Comparison of ENCODE assay signal across 23 cellular contexts in the genomic region with DNA sequence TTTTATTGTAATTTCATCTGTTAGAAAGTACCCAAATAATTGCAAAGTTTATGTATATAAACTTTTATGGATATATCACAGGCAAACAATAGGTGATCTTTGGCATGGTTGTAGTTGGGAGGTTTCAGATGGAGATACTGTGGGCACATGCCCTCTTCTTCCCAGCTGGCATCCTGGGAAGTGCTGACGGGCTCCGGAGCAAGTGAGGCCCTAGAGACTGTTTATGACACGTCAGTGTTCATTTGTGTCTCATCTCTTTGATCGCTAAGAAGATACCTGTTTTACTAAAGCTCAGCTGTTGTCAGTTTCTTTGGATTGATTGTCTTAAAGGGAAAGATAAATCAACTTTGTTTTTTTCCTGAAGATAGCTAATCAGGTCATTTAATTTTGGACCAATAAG.
"Had no signal": no experiment of that assay in that cellular context is flagged by ENCODE, and none has a peak within 500 bp of the region (broad histone marks: within the 10 kb centered on the region; RNA-seq: fewer than 3 reads in every experiment).

No MANE protein-coding gene starts in this region.

- H3K9me3 ChIP-seq: left lung, pancreas, right lobe of liver, testis, tibial nerve, upper lobe of right lung, vagina had no signal

- H3K27ac Mint-ChIP-seq: endodermal cell; natural killer cell treated with Interleukin-12 subunit alpha and Interleukin-12 subunit beta and Interleukin-15 and Interleukin-18, amount 100 ng/mL, for 72 hours; neural progenitor cell; stimulated activated naive B cell treated with anti-CD40 and anti-IgM and Interleukin-4, amounts not matched to agents 10 μg/mL and 1 μg/mL and 100 μg/mL, for 72 hours; stimulated activated naive CD8-positive, alpha-beta T cell treated with anti-CD3 and anti-CD28 coated beads, Interleukin-15, amount 100 ng/mL, for 72 hours had no signal

- H3K9me3 Mint-ChIP-seq: natural killer cell treated with Interleukin-12 subunit alpha and Interleukin-12 subunit beta and Interleukin-15 and Interleukin-18, amount 100 ng/mL, for 72 hours; stimulated activated naive B cell treated with anti-CD40 and anti-IgM and Interleukin-4, amounts not matched to agents 10 μg/mL and 1 μg/mL and 100 μg/mL, for 72 hours; stimulated activated naive CD8-positive, alpha-beta T cell treated with anti-CD3 and anti-CD28 coated beads, Interleukin-15, amount 100 ng/mL, for 72 hours had no signal

- ATAC-seq: left lung; natural killer cell treated with Interleukin-12 subunit alpha and Interleukin-12 subunit beta and Interleukin-15 and Interleukin-18, amount 100 ng/mL, for 72 hours; stimulated activated naive B cell treated with anti-CD40 and anti-IgM and Interleukin-4, amounts not matched to agents 10 μg/mL and 1 μg/mL and 100 μg/mL, for 72 hours; stimulated activated naive CD8-positive, alpha-beta T cell treated with anti-CD3 and anti-CD28 coated beads, Interleukin-15, amount 100 ng/mL, for 72 hours had no signal

- H3K4me1 Mint-ChIP-seq: stimulated activated naive CD8-positive, alpha-beta T cell treated with anti-CD3 and anti-CD28 coated beads, Interleukin-15, amount 100 ng/mL, for 72 hours had no signal

- H3K4me2 ChIP-seq: neural progenitor cell had no signal

- H3K27me3 Mint-ChIP-seq: natural killer cell treated with Interleukin-12 subunit alpha and Interleukin-12 subunit beta and Interleukin-15 and Interleukin-18, amount 100 ng/mL, for 72 hours; progenitor cell of endocrine pancreas; stimulated activated naive B cell treated with anti-CD40 and anti-IgM and Interleukin-4, amounts not matched to agents 10 μg/mL and 1 μg/mL and 100 μg/mL, for 72 hours; stimulated activated naive CD8-positive, alpha-beta T cell treated with anti-CD3 and anti-CD28 coated beads, Interleukin-15, amount 100 ng/mL, for 72 hours had no signal

- H3K4me3 Mint-ChIP-seq: endodermal cell; natural killer cell treated with Interleukin-12 subunit alpha and Interleukin-12 subunit beta and Interleukin-15 and Interleukin-18, amount 100 ng/mL, for 72 hours; neural progenitor cell; stimulated activated naive B cell treated with anti-CD40 and anti-IgM and Interleukin-4, amounts not matched to agents 10 μg/mL and 1 μg/mL and 100 μg/mL, for 72 hours; stimulated activated naive CD8-positive, alpha-beta T cell treated with anti-CD3 and anti-CD28 coated beads, Interleukin-15, amount 100 ng/mL, for 72 hours had no signal

- DNase-seq: dermis blood vessel endothelial cell; endodermal cell; foreskin melanocyte; head of caudate nucleus; hippocampal formation; left lung; mesenchymal stem cell; midbrain; occipital lobe; right lobe of liver; stimulated activated CD4-positive, alpha-beta T cell treated with anti-CD3 and anti-CD28 coated beads, Interleukin-2, amount 100 ng/mL, for 24 hours; stimulated activated CD4-positive, alpha-beta T cell treated with anti-CD3 and anti-CD28 coated beads, Interleukin-4, amount 100 ng/mL, for 4 hours; stimulated activated naive B cell treated with anti-CD40 and anti-IgM and Interleukin-4, amounts not matched to agents 10 μg/mL and 1 μg/mL and 100 μg/mL, for 72 hours; stimulated activated naive CD8-positive, alpha-beta T cell treated with anti-CD3 and anti-CD28 coated beads, Interleukin-15, amount 100 ng/mL, for 72 hours; testis; upper lobe of right lung had no signal

- H3K27ac ChIP-seq: neural progenitor cell, vagina had no signal

- H3K9ac ChIP-seq: neural progenitor cell had no signal

- H2AFZ ChIP-seq: neural progenitor cell had no signal

- H3K4me3 ChIP-seq: left lung, lung, neural progenitor cell, pancreas, right lobe of liver, testis, tibial nerve, upper lobe of right lung, vagina had no signal

- H3K27me3 ChIP-seq: left lung, neural progenitor cell, pancreas, right lobe of liver, testis, tibial nerve, upper lobe of right lung, vagina had no signal

- H3K36me3 ChIP-seq: left lung, neural progenitor cell, pancreas, right lobe of liver, tibial nerve, upper lobe of right lung, vagina had no signal

- H3K36me3 Mint-ChIP-seq: natural killer cell treated with Interleukin-12 subunit alpha and Interleukin-12 subunit beta and Interleukin-15 and Interleukin-18, amount 100 ng/mL, for 72 hours had no signal

- H3K4me1 ChIP-seq: upper lobe of right lung, vagina had no signal
